16 cellular contexts compared by ENCODE assay signal in the genomic region with DNA sequence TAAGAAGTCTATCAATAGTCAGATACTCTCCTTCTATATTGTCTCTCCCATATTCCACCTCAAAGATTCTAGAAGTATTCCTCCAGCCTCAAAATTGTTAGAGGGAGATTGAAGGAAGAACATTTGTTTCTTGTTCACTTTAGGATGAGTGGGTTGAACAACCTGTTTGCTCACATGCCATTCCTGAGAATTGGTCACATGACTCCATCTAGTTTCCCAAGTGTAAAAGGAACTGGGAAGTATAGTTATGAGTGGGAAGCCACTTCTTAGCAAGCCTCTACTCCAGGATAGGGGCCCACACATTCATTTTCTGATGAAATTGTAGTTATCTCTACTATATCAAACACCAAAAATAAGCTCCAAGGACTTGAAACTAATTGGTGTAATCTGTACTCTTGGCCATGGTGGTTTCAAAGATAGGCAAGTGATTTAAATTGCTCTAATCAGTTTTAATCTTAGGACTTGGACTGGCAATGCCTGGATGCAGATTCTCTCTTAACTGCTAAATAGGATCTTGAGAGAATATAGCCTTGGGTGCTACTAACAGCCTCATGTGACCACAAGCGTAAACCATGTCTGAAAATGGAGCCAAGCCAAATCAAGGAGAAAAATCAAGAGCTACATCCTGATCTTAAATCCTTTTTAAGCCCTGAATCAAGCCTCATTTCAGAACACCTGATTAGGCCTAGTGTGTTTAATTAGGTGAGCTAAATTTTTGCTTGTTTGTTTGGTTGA.
DNase-seq lines count a peak whose midpoint lies in the region; ATAC-seq and TF ChIP-seq lines count a peak whose summit lies in the region.
"Had no signal": no experiment of that assay in that cellular context is flagged by ENCODE, and none has a peak within 500 bp of the region (broad histone marks: within the 10 kb centered on the region; RNA-seq: fewer than 3 reads in every experiment).

No MANE protein-coding gene starts in this region.

- no CpG with 5 or more reads among the region's 1 CpG for WGBS in mesendoderm (ENCODE audit: extremely low coverage, insufficient coverage, low lambda C conversion rate)

- H3K4me1 Mint-ChIP-seq in Calu3 (ENCODE audit: low read depth, unreplicated experiment) (no peaks in the 10 kb centered on the region), endothelial cell (ENCODE audit: unreplicated experiment) (no peaks in the 10 kb centered on the region)
- H3K4me1 Mint-ChIP-seq: IgD-negative memory B cell had no signal

- no peak overlapping the region for H4K5ac ChIP-seq in mesendoderm (ENCODE audit: low read length)

- H3K9ac ChIP-seq in mesendoderm (ENCODE audit: low read length), result no peak overlapping the region
- H3K9ac ChIP-seq: BLaER1 treated with 17β-estradiol and CSF1 and Interleukin-3, amounts not matched to agents 10 nM and 100 nM had no signal

- H2AK5ac ChIP-seq in mesendoderm (ENCODE audit: low read length), result no peak overlapping the region

- CTCF ChIA-PET in Calu3 (lab: Charles Lee), result no interaction called here

- no peak overlapping the region for H3K4ac ChIP-seq in mesendoderm (ENCODE audit: low read depth, low read length)

- H2BK5ac ChIP-seq in mesendoderm (ENCODE audit: low read length), result no peak overlapping the region

- ATAC-seq in HG02884 (IDR thresholded peaks at IDR 0.05; ENCODE audit: unreplicated experiment) (no peak), HG03460 (IDR thresholded peaks at IDR 0.05; ENCODE audit: unreplicated experiment) (no peak)
- ATAC-seq: Panc1, Right ventricle myocardium inferior had no signal

- H3K27ac Mint-ChIP-seq in Calu3 (ENCODE audit: unreplicated experiment), result no peak overlapping the region
- no peak overlapping the region for H3K27ac Mint-ChIP-seq in endothelial cell (ENCODE audit: unreplicated experiment)
- H3K27ac Mint-ChIP-seq: IgD-negative memory B cell had no signal

- no peak overlapping the region for H2BK120ac ChIP-seq in mesendoderm (ENCODE audit: low read depth, low read length)

- H3K23ac ChIP-seq in mesendoderm (ENCODE audit: low read length), result no peak overlapping the region

- no peaks in the 10 kb centered on the region for H3K79me1 ChIP-seq in mesendoderm (ENCODE audit: low read length)

- no peak overlapping the region for H3K56ac ChIP-seq in mesendoderm (ENCODE audit: low read length)

- no TSS peak for BruUV-seq in Calu3 (replicated peaks; lab: Mats Ljungman, UMichigan)

- DNase-seq in Calu3 (peak; percentile 1), HT-29 (ENCODE audit: low spot score) (peak; percentile 13), SK-MEL-5 (ENCODE audit: low read depth, low spot score) (peak; percentile 64), mesendoderm (peak; percentile 6), endothelial cell (ENCODE audit: low spot score) (no peak), occipital lobe (lab: John Stamatoyannopoulos, UW) (no peak)
- DNase-seq: EL, NCI-H187, NCI-H748 treated with DMSO at 0.1 percent for 48 hours had no signal

- H3K27me3 Mint-ChIP-seq in Calu3 (ENCODE audit: unreplicated experiment) (no peaks in the 10 kb centered on the region), endothelial cell (ENCODE audit: unreplicated experiment) (no peaks in the 10 kb centered on the region)
- H3K27me3 Mint-ChIP-seq: IgD-negative memory B cell had no signal

- H3K4me3 Mint-ChIP-seq in Calu3 (ENCODE audit: low read depth, unreplicated experiment) (no peak overlapping the region), endothelial cell (ENCODE audit: unreplicated experiment) (no peak overlapping the region)
- H3K4me3 Mint-ChIP-seq: IgD-negative memory B cell had no signal

- H4K8ac ChIP-seq in mesendoderm (ENCODE audit: low read depth, low read length), result no peak overlapping the region

- H3K27me3 ChIP-seq in mesendoderm (ENCODE audit: insufficient read depth, low read length, poor library complexity), result no peaks in the 10 kb centered on the region
- H3K27me3 ChIP-seq: BLaER1 treated with 17β-estradiol and CSF1 and Interleukin-3, amounts not matched to agents 10 nM and 100 nM had no signal

- TF ChIP-seq CTCF in Calu3 (IDR thresholded peaks at IDR 0.05; ENCODE audit: unreplicated experiment) (no peak), endothelial cell (IDR thresholded peaks at IDR 0.05; ENCODE audit: unreplicated experiment) (no peak)

- no peaks in the 10 kb centered on the region for H3K4me1 ChIP-seq in mesendoderm (ENCODE audit: control insufficient read depth, low read depth, low read length)
- H3K4me1 ChIP-seq: BLaER1 treated with 17β-estradiol and CSF1 and Interleukin-3, amounts not matched to agents 10 nM and 100 nM had no signal

- H3K36me3 ChIP-seq in mesendoderm (ENCODE audit: control insufficient read depth, insufficient read depth, low read length), result no peaks in the 10 kb centered on the region
- H3K36me3 ChIP-seq: BLaER1 treated with 17β-estradiol and CSF1 and Interleukin-3, amounts not matched to agents 10 nM and 100 nM had no signal

- H3K4me3 ChIP-seq in mesendoderm (ENCODE audit: low read length), result no peak overlapping the region
- H3K4me3 ChIP-seq: BLaER1 treated with 17β-estradiol and CSF1 and Interleukin-3, amounts not matched to agents 10 nM and 100 nM; SK-N-MC had no signal

- no peak overlapping the region for H3K4me2 ChIP-seq in mesendoderm (ENCODE audit: low read length)
- H3K4me2 ChIP-seq: BLaER1 treated with 17β-estradiol and CSF1 and Interleukin-3, amounts not matched to agents 10 nM and 100 nM had no signal

- H2BK15ac ChIP-seq in mesendoderm (replicated peaks; ENCODE audit: low read depth), result no peak overlapping the region

- no peak overlapping the region for H3K18ac ChIP-seq in mesendoderm (ENCODE audit: low read length)

- intact Hi-C loops in Calu3 (cut with micrococcal nuclease; ENCODE audit: unreplicated experiment), result no loop called here

- H3K27ac ChIP-seq in mesendoderm (ENCODE audit: low read depth, low read length), result no peak overlapping the region
- H3K27ac ChIP-seq: BLaER1 treated with 17β-estradiol and CSF1 and Interleukin-3, amounts not matched to agents 10 nM and 100 nM; SK-N-MC had no signal

- H3K9me3 Mint-ChIP-seq in Calu3 (ENCODE audit: low read depth, unreplicated experiment), result peaks cover 3% of the 10 kb centered on the region
- no peaks in the 10 kb centered on the region for H3K9me3 Mint-ChIP-seq in endothelial cell (ENCODE audit: unreplicated experiment)

- in situ Hi-C loops in SK-MEL-5 (cut with HindIII; ENCODE audit: low pct_unique_long_range_greater_than_20kb, low sequenced_read_pairs), result no loop called here

- H3K36me3 Mint-ChIP-seq in Calu3 (ENCODE audit: insufficient read depth, unreplicated experiment) (no peaks in the 10 kb centered on the region), endothelial cell (ENCODE audit: low read depth, unreplicated experiment) (no peaks in the 10 kb centered on the region)
- H3K36me3 Mint-ChIP-seq: IgD-negative memory B cell had no signal

- H3K79me2 ChIP-seq in mesendoderm (ENCODE audit: control insufficient read depth, insufficient read depth, low read length), result no peaks in the 10 kb centered on the region

Comparison
In these comparisons a context has a peak if more than half of its experiments do, and no peak if none do; other contexts are left out.
1. DNase-seq: peak in Calu3 (single experiment), HT-29 (single experiment), SK-MEL-5 (single experiment) and mesendoderm (single experiment); none in endothelial cell (single experiment) and occipital lobe (single experiment).